31 cellular contexts compared by ENCODE assay signal in the genomic region with DNA sequence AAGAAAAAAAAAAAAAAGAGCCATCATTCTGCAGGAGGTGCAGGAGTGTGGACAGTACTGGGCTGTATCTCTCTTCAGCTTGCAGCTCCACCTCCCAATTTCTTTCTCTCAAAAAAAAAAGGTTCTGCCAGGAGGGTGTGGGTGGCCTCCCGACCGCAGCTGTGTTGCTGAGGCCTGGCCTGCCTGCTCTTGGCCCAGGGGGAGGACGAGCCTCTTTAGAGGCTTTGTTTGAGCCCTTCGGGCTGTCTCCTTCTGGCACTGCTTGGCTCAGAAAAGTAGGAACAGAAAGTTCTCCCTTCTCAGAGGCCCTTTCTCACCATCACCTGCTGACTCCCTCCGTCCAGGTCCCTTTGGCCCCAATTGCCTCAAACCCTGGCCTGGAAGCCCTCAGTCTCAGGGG. TPM values are rescaled to one million over a fixed set of nuclear protein-coding genes. Genes with fewer than 3 reads are reported as not detected.
DNase-seq lines count a peak whose midpoint lies in the region; ATAC-seq, FAIRE-seq and TF ChIP-seq lines count a peak whose summit lies in the region.
"Had no signal": no experiment of that assay in that cellular context is flagged by ENCODE, and none has a peak within 500 bp of the region (broad histone marks: within the 10 kb centered on the region; RNA-seq: fewer than 3 reads in every experiment).

No MANE protein-coding gene starts in this region.

- H3K9me3 ChIP-seq in SJCRH30 (replicated peaks): no peaks in the 10 kb centered on the region
- H3K9me3 ChIP-seq: MG63, neutrophil, right atrium auricular region, SK-N-SH, stomach had no signal

- ATAC-seq in sciatic nerve: peak; percentile 68
- ATAC-seq: K562 had no signal

- H3K4me3 ChIP-seq in SJCRH30: no peak overlapping the region
- H3K4me3 ChIP-seq: K562, MG63, right atrium auricular region, stomach had no signal

- no peak for FAIRE-seq in GM12891 (lab: Jason Lieb, UNC)
- FAIRE-seq: G401.6, K562 had no signal

- H3K4me1 ChIP-seq in SJCRH30: no peaks in the 10 kb centered on the region

- DNase-seq in CD1c-positive myeloid dendritic cell (ENCODE audit: extremely low spot score) (peak; percentile 55), anterior cingulate cortex (lab: John Stamatoyannopoulos, UW) (peak in 35 of 58 donors; percentile 11 to 79 (median 46)), sciatic nerve (ENCODE audit: low spot score) (no peak), GM12891 (ENCODE audit: insufficient read length, low spot score) (no peak), SJCRH30 (no peak), H4 (ENCODE audit: low spot score) (no peak)
- DNase-seq in activated T-cell treated with anti-CD3 and anti-CD28 coated beads, Interleukin-2, amount 50 U/mL, for 48 hours: no peak
- DNase-seq: activated CD4-positive, alpha-beta memory T cell treated with anti-CD3 and anti-CD28 coated beads for 36 hours; activated CD4-positive, CD25-positive, alpha-beta regulatory T cell; activated effector memory CD4-positive, alpha-beta T cell treated with anti-CD3 and anti-CD28 coated beads, Interleukin-2, amount 50 U/mL, for 16 hours; CD4-positive, alpha-beta T cell; dermis blood vessel endothelial cell; DMS 273 treated with DMSO at 0.1 percent for 48 hours; HCEC 1CT; MG63; NCI-H1417 treated with DMSO at 0.1 percent for 48 hours; NCI-H524; NK-92 treated with Interleukin-12 subunit alpha and Interleukin-12 subunit beta, amount 100 ng/mL, for 24 hours; SK-N-SH; stimulated activated CD4-positive, alpha-beta T cell treated with anti-CD3 and anti-CD28 coated beads, Interleukin-12 subunit alpha, Interleukin-12 subunit beta, amount 100 ng/mL, for 4 hours; stomach had no signal

- no peak for TF ChIP-seq POLR2A in GM12891 (IDR thresholded peaks at IDR 0.05; ENCODE audit: low read depth, low read length)

- intact Hi-C loops in sciatic nerve (cut with DNase I): no loop called here

- H3K27me3 ChIP-seq in layer of hippocampus (ENCODE audit: control insufficient read depth, insufficient read depth, low read length): no peaks in the 10 kb centered on the region
- H3K27me3 ChIP-seq in SJCRH30: no peaks in the 10 kb centered on the region
- H3K27me3 ChIP-seq: MG63, neutrophil, right atrium auricular region, stomach had no signal

- H3K36me3 ChIP-seq in SJCRH30: no peaks in the 10 kb centered on the region
- H3K36me3 ChIP-seq: MG63 had no signal

- H3K27ac ChIP-seq in layer of hippocampus (ENCODE audit: low read depth, low read length) (peak overlapping the region; percentile 94), SJCRH30 (no peak overlapping the region)
- H3K27ac ChIP-seq: neutrophil, right atrium auricular region, stomach had no signal

TF ChIP-seq in GM12891, 5 proteins besides CTCF, POLR2A, EP300 and RAD21:
- TF ChIP-seq PAX5 (IDR thresholded peaks at IDR 0.05; ENCODE audit: insufficient read depth, low read length, severe bottlenecking): no peak
- TF ChIP-seq SPI1 (IDR thresholded peaks at IDR 0.05; ENCODE audit: low read depth, low read length): no peak
- TF ChIP-seq POU2F2 (IDR thresholded peaks at IDR 0.05; ENCODE audit: low read depth, low read length): no peak
- TF ChIP-seq TAF1 (IDR thresholded peaks at IDR 0.05; ENCODE audit: low read depth, low read length): no peak
- TF ChIP-seq POLR2AphosphoS5 (IDR thresholded peaks at IDR 0.05; ENCODE audit: low read depth, low read length): no peak

RNA-seq across cellular contexts. Expression of gene C17orf107, which starts 22.2 kb away (rescaled TPM):
- 2.4 TPM for total RNA-seq in sciatic nerve
- 0.12 TPM for polyA plus RNA-seq in GM12891 (2012; ENCODE audit: low read depth, missing spikeins)
- total RNA-seq in SJCRH30 (2014; rRNA removed; shearing (Covaris generic)): 0.16 and 0.20 TPM in 2 replicates
- 0.08 TPM in 1 of 2 replicates, not detected in the other for total RNA-seq in H4 (2014; rRNA removed; shearing (Covaris generic))

RNA-seq across cellular contexts. Expression of gene CHRNE, which starts 25.8 kb away (rescaled TPM):
- 2.3 TPM for total RNA-seq in sciatic nerve
- 0.27 TPM for polyA plus RNA-seq in GM12891 (2012; ENCODE audit: low read depth, missing spikeins)
- 0.10 and 0.20 TPM in 2 replicates for total RNA-seq in SJCRH30 (2014; rRNA removed; shearing (Covaris generic))
- total RNA-seq in H4 (2014; rRNA removed; shearing (Covaris generic)): 0.04 and 0.14 TPM in 2 replicates
- total RNA-seq: HT-29, K562, RPMI7951 had no signal
- polyA plus RNA-seq: K562 had no signal

RNA-seq across cellular contexts. Expression of gene MINK1, which starts 43.9 kb away (rescaled TPM):
- 95.0 TPM for total RNA-seq in sciatic nerve
- polyA plus RNA-seq in GM12891 (2012; ENCODE audit: low read depth, missing spikeins): 38.9 TPM
- 12.2 and 12.4 TPM in 2 replicates for total RNA-seq in SJCRH30 (2014; rRNA removed; shearing (Covaris generic))
- total RNA-seq in H4 (2014; rRNA removed; shearing (Covaris generic)): 7.4 and 8.4 TPM in 2 replicates

RNA-seq across cellular contexts. Expression of gene GP1BA, which starts 55.0 kb away (rescaled TPM):
- total RNA-seq in sciatic nerve: not detected
- 1.4 TPM for polyA plus RNA-seq in GM12891 (2012; ENCODE audit: low read depth, missing spikeins)
- not detected in 2 replicates for total RNA-seq in SJCRH30 (2014; rRNA removed; shearing (Covaris generic))
- not detected in 2 replicates for total RNA-seq in H4 (2014; rRNA removed; shearing (Covaris generic))
- total RNA-seq: activated CD4-positive, alpha-beta memory T cell treated with anti-CD3 and anti-CD28 coated beads for 36 hours; CD4-positive, alpha-beta T cell; dermis blood vessel endothelial cell; fibroblast of villous mesenchyme; HT-29; K562; lower leg skin; right atrium auricular region; RPMI7951; stomach; urinary bladder had no signal
- polyA plus RNA-seq: SK-N-SH had no signal

Comparison
In these comparisons a context has a peak if more than half of its experiments do, and no peak if none do; other contexts are left out.
1. DNase-seq: peak in CD1c-positive myeloid dendritic cell (single experiment) and anterior cingulate cortex (35 of 58); none in sciatic nerve (single experiment), GM12891 (single experiment), activated T-cell treated with anti-CD3 and anti-CD28 coated beads, Interleukin-2, amount 50 U/mL, for 48 hours (0 of 2), SJCRH30 (0 of 2) and H4 (single experiment).